Comparison of ENCODE assay signal across 17 cellular contexts in genomic region chr2:234914371-234915154, GRCh38. TPM values are rescaled to one million over a fixed set of nuclear protein-coding genes. Genes with fewer than 3 reads are reported as not detected.
"Had no signal": no experiment of that assay in that cellular context is flagged by ENCODE, and none has a peak within 500 bp of the region (broad histone marks: within the 10 kb centered on the region; RNA-seq: fewer than 3 reads in every experiment).

No MANE protein-coding gene starts in this region.

- H3K27me3 ChIP-seq: gastroesophageal sphincter, hepatocyte, neutrophil, SJSA1 had no signal

- H3K4me3 ChIP-seq: gastroesophageal sphincter, hepatocyte, lower lobe of right lung, SJSA1 had no signal

- H3K36me3 ChIP-seq: gastroesophageal sphincter, lower lobe of right lung, neutrophil, SJSA1 had no signal

- H3K79me2 ChIP-seq: hepatocyte had no signal

- H3K4me2 ChIP-seq: hepatocyte had no signal

- ATAC-seq: activated CD8-positive, alpha-beta T cell treated with anti-CD3 and anti-CD28 coated beads, Interleukin-2, amount 10 ng/mL, durations not matched to agents 7 days and 5 days; gastroesophageal sphincter; lower lobe of right lung; right cardiac atrium; stimulated activated naive CD8-positive, alpha-beta T cell treated with anti-CD3 and anti-CD28 coated beads, Interleukin-15, amount 100 ng/mL, for 72 hours had no signal

- H3K4me1 ChIP-seq: gastroesophageal sphincter, lower lobe of right lung, SJSA1 had no signal

- H3K9me3 ChIP-seq: gastroesophageal sphincter, lower lobe of right lung, neutrophil, SJSA1 had no signal

- H3K27ac ChIP-seq: gastroesophageal sphincter, hepatocyte, lower lobe of right lung, neutrophil, SJSA1 had no signal

- H2AFZ ChIP-seq: hepatocyte had no signal

- DNase-seq: activated CD4-positive, alpha-beta T cell treated with anti-CD3 and anti-CD28 coated beads, Interleukin-2, amount 10 ng/mL, durations not matched to agents 24 days and 14 days; activated CD4-positive, CD25-positive, alpha-beta regulatory T cell; activated CD8-positive, alpha-beta memory T cell treated with anti-CD3 and anti-CD28 coated beads, Interleukin-2, amount 50 U/mL, for 4 hours; activated CD8-positive, alpha-beta T cell treated with anti-CD3 and anti-CD28 coated beads, Interleukin-2, amount 10 ng/mL, durations not matched to agents 7 days and 5 days; activated gamma-delta T cell; activated T-cell treated with anti-CD3 and anti-CD28 coated beads, Interleukin-2, amount 50 U/mL, for 48 hours; amniotic stem cell; endodermal cell; lower lobe of right lung; naive B cell; right cardiac atrium; stimulated activated naive CD8-positive, alpha-beta T cell treated with anti-CD3 and anti-CD28 coated beads, Interleukin-15, amount 100 ng/mL, for 72 hours had no signal

RNA-seq across cellular contexts. Expression of gene SH3BP4, which starts 37.3 kb away (rescaled TPM):
- total RNA-seq: activated CD8-positive, alpha-beta T cell treated with anti-CD3 and anti-CD28 coated beads, Interleukin-2, amount 10 ng/mL, durations not matched to agents 7 days and 5 days; T-helper 2 cell treated with Interferon-gamma antibody and Interleukin-4, amounts not matched to agents 100 ng/mL and 5 ng/mL, for 36 hours had no signal
